Comparison of ENCODE assay signal across 8 cellular contexts in genomic region chr19:56105090-56105701, GRCh38. TPM values are rescaled to one million over a fixed set of nuclear protein-coding genes. Genes with fewer than 3 reads are reported as not detected.
DNase-seq lines count a peak whose midpoint lies in the region; ATAC-seq, FAIRE-seq and TF ChIP-seq lines count a peak whose summit lies in the region.

No MANE protein-coding gene starts in this region.

- H3K27ac Mint-ChIP-seq in CD4-positive, CD25-positive, alpha-beta regulatory T cell: peak overlapping the region in 2 of 3 donors; percentile 67

- 12 to 24% (median 15%) methylated on average over 22 of the region's 22 CpGs for WGBS in spleen, 5 donors

- TF ChIP-seq CTCF in WERI-Rb-1 (IDR thresholded peaks at IDR 0.05; ENCODE audit: low read depth, low read length): peak; percentile 71
- TF ChIP-seq CTCF in kidney (IDR thresholded peaks at IDR 0.05; ENCODE audit: borderline replicate concordance, extremely low read depth, insufficient read depth): peak; percentile 76
- TF ChIP-seq CTCF in spleen (IDR thresholded peaks at IDR 0.05 in 8 of 11, conservative IDR thresholded peaks at IDR 0.05 in 3 of 11): peak; percentile 39 to 84 (median 74)

- H3K4me3 ChIP-seq in CD4-positive, CD25-positive, alpha-beta regulatory T cell (ENCODE audit: low read depth, low read length): no peak overlapping the region
- H3K4me3 ChIP-seq in WERI-Rb-1 (ENCODE audit: low read depth, low read length) (no peak overlapping the region), kidney (ENCODE audit: low read length in 2 of 2) (no peak overlapping the region), spleen (peak overlapping the region in 2 of 8 donors; percentile 2 to 41)

- intact Hi-C loops in kidney (cut with DNase I) (loop anchor here (10.0 kb wide), 1 partner anchor 50 kb away; no protein-coding TSS in a partner anchor), spleen (cut with DNase I; ENCODE audit: low total_unique reads) (no loop called here)

- TF ChIP-seq POLR2A in spleen (IDR thresholded peaks at IDR 0.05): no peak

- peak overlapping the region in 1 of 4 donors; percentile 13 for H3K4me3 Mint-ChIP-seq in CD4-positive, CD25-positive, alpha-beta regulatory T cell

- H3K4me1 Mint-ChIP-seq in CD4-positive, CD25-positive, alpha-beta regulatory T cell: peaks cover 0 to 44% (median 14%) of the 10 kb centered on the region in 4 donors

- no peak overlapping the region for H3K27ac ChIP-seq in CD4-positive, CD25-positive, alpha-beta regulatory T cell (ENCODE audit: insufficient read depth, low read length, poor library complexity, severe bottlenecking)
- H3K27ac ChIP-seq in WERI-Rb-1 (no peak overlapping the region), kidney (ENCODE audit: low read depth in 2 of 2, low read length in 2 of 2) (peak overlapping the region in 1 of 2 donors; percentile 67), spleen (peak overlapping the region; percentile 17 to 99 (median 66))

- ATAC-seq in CD4-positive, CD25-positive, alpha-beta regulatory T cell (ENCODE audit: low read depth in 2 of 2): peak; percentile 39 to 53
- ATAC-seq in GM19455 (IDR thresholded peaks at IDR 0.05; ENCODE audit: unreplicated experiment): no peak
- no peak for ATAC-seq in HG03196 (IDR thresholded peaks at IDR 0.05; ENCODE audit: unreplicated experiment)

- H3K9ac ChIP-seq in kidney (ENCODE audit: low read length in 2 of 2): no peak overlapping the region

- H3K36me3 Mint-ChIP-seq in CD4-positive, CD25-positive, alpha-beta regulatory T cell: peaks cover 16% of the 10 kb centered on the region

- H3K36me3 ChIP-seq in CD4-positive, CD25-positive, alpha-beta regulatory T cell (ENCODE audit: control insufficient read depth, insufficient read depth, low read length): peaks cover 9% of the 10 kb centered on the region
- H3K36me3 ChIP-seq in WERI-Rb-1 (peaks cover 37% of the 10 kb centered on the region), kidney (ENCODE audit: control insufficient read depth in 1 of 2, insufficient read depth in 2 of 2, low read length in 2 of 2) (peaks cover 2 to 5% of the 10 kb centered on the region in 2 donors), spleen (peaks cover 0 to 56% (median 24%) of the 10 kb centered on the region in 6 donors)

- H3K9me3 ChIP-seq in CD4-positive, CD25-positive, alpha-beta regulatory T cell (ENCODE audit: control insufficient read depth in 2 of 2, low read length in 2 of 2): no peaks in the 10 kb centered on the region
- no peaks in the 10 kb centered on the region for H3K9me3 ChIP-seq in WERI-Rb-1 (ENCODE audit: severe bottlenecking)
- no peaks in the 10 kb centered on the region for H3K9me3 ChIP-seq in kidney (ENCODE audit: control insufficient read depth in 1 of 2, low read length in 2 of 2)
- H3K9me3 ChIP-seq in spleen: no peaks in the 10 kb centered on the region

- DNase-seq in CD4-positive, CD25-positive, alpha-beta regulatory T cell: peak; percentile 21 to 46 (median 25)
- peak; percentile 44 to 52 for DNase-seq in Kasumi-1 (lab: John Stamatoyannopoulos, UW)
- peak; percentile 80 for DNase-seq in WERI-Rb-1
- DNase-seq in cerebellum (ENCODE audit: low spot score): peak; percentile 75
- DNase-seq in kidney: no peak
- peak; percentile 92 for DNase-seq in spleen

- peak; percentile 37 for FAIRE-seq in kidney (lab: Jason Lieb, UNC)

- H3K27me3 ChIP-seq in CD4-positive, CD25-positive, alpha-beta regulatory T cell (ENCODE audit: control insufficient read depth, insufficient read depth, low read length): no peaks in the 10 kb centered on the region
- no peaks in the 10 kb centered on the region for H3K27me3 ChIP-seq in WERI-Rb-1 (ENCODE audit: insufficient read depth, low read depth, severe bottlenecking)
- H3K27me3 ChIP-seq in spleen (replicated peaks in 1 of 7): no peaks in the 10 kb centered on the region

- H3K4me1 ChIP-seq in CD4-positive, CD25-positive, alpha-beta regulatory T cell (ENCODE audit: control insufficient read depth, insufficient read depth, low read length, poor library complexity, severe bottlenecking): no peaks in the 10 kb centered on the region
- H3K4me1 ChIP-seq in kidney (ENCODE audit: control insufficient read depth in 1 of 2, insufficient read depth in 1 of 2, low read depth in 1 of 2, low read length in 2 of 2) (peaks cover 8 to 19% of the 10 kb centered on the region in 2 donors), spleen (peaks cover 34 to 89% (median 82%) of the 10 kb centered on the region in 6 donors)

- no peaks in the 10 kb centered on the region for H3K27me3 Mint-ChIP-seq in CD4-positive, CD25-positive, alpha-beta regulatory T cell

- peaks cover 0 to 2% (median 0%) of the 10 kb centered on the region in 7 donors for H3K9me3 Mint-ChIP-seq in CD4-positive, CD25-positive, alpha-beta regulatory T cell

RNA-seq across cellular contexts. Expression of gene ZNF787, which starts 15.9 kb away (rescaled TPM):
- total RNA-seq in CD4-positive, CD25-positive, alpha-beta regulatory T cell: 21.4 TPM
- polyA plus RNA-seq in CD4-positive, CD25-positive, alpha-beta regulatory T cell: 1 to 10 TPM in 3 of 4 donors, under 1 TPM in 1; 0.73 to 1.8 (median 1.4) TPM
- total RNA-seq in cerebellum (13.6 TPM), kidney (31.9 TPM), spleen (10 to 100 TPM; 18.0 to 53.8 (median 42.8) TPM)
- polyA plus RNA-seq in kidney (ENCODE audit: insufficient read depth, low read depth, low replicate concordance) (23.0 TPM), spleen (10 to 100 TPM; 16.6 to 39.0 (median 21.1) TPM)

RNA-seq across cellular contexts. Expression of gene ZNF444, which starts 35.9 kb away (rescaled TPM):
- total RNA-seq in CD4-positive, CD25-positive, alpha-beta regulatory T cell: 23.5 TPM
- polyA plus RNA-seq in CD4-positive, CD25-positive, alpha-beta regulatory T cell: 10 to 100 TPM; 10.8 to 16.0 (median 13.4) TPM
- 10.0 TPM for total RNA-seq in cerebellum
- total RNA-seq in kidney: 28.4 TPM
- 39.6 TPM for polyA plus RNA-seq in kidney (ENCODE audit: insufficient read depth, low read depth, low replicate concordance)
- 10 to 100 TPM; 17.0 to 27.9 (median 23.1) TPM for total RNA-seq in spleen
- polyA plus RNA-seq in spleen: 10 to 100 TPM; 17.0 to 35.1 (median 22.6) TPM

Comparison
In these comparisons a context has a peak if more than half of its experiments do, and no peak if none do; other contexts are left out.
1. ATAC-seq: peak in CD4-positive, CD25-positive, alpha-beta regulatory T cell (2 of 2); none in GM19455 (single experiment) and HG03196 (single experiment).
2. H3K27ac ChIP-seq: peak in spleen (8 of 8); none in CD4-positive, CD25-positive, alpha-beta regulatory T cell (single experiment) and WERI-Rb-1 (single experiment).
3. Peak in every context shown above with its lines, with median percentiles within 50 percentile points of each other: CTCF ChIP-seq.